8 cellular contexts compared by ENCODE assay signal in genomic region chr22:42820075-42820763, GRCh38. TPM values are rescaled to one million over a fixed set of nuclear protein-coding genes. Genes with fewer than 3 reads are reported as not detected.
DNase-seq lines count a peak whose midpoint lies in the region; ATAC-seq and TF ChIP-seq lines count a peak whose summit lies in the region.

No MANE protein-coding gene starts in this region.

- no peaks in the 10 kb centered on the region for H3K27me3 ChIP-seq in BE2C
- H3K27me3 ChIP-seq in IMR-90 (ENCODE audit: control insufficient read depth, insufficient read depth, low read length), result no peaks in the 10 kb centered on the region
- no peaks in the 10 kb centered on the region for H3K27me3 ChIP-seq in kidney epithelial cell (ENCODE audit: control insufficient read depth, insufficient read depth, low read length)

- no peak overlapping the region for H2AK9ac ChIP-seq in IMR-90 (replicated peaks; ENCODE audit: low read depth, low read length, poor library complexity)

- H3K4me3 ChIP-seq in BE2C (ENCODE audit: low read depth, low read length) (no peak overlapping the region), IMR-90 (ENCODE audit: insufficient read depth, low read depth, low read length) (no peak overlapping the region), kidney epithelial cell (ENCODE audit: low read depth, low read length) (no peak overlapping the region)

- peak; percentile 79 for TF ChIP-seq RAD21 in IMR-90 (IDR thresholded peaks at IDR 0.05; ENCODE audit: low read length)

- no peak overlapping the region for H2BK15ac ChIP-seq in IMR-90 (ENCODE audit: low read depth, low read length)

- H3K4ac ChIP-seq in IMR-90 (ENCODE audit: low read depth, low read length), result no peak overlapping the region

- no peak overlapping the region; the same call in 1 of the 2 replicates for H3K9ac ChIP-seq in IMR-90 (ENCODE audit: low read depth, low read length)

- BruUV-seq in IMR-90 (replicated peaks; lab: Mats Ljungman, UMichigan), result no TSS peak

- H4K8ac ChIP-seq in IMR-90 (ENCODE audit: low read depth in 2 of 2, low read length in 2 of 2), result no peak overlapping the region

- POLR2A ChIA-PET in IMR-90 (lab: Charles Lee; ENCODE audit: unreplicated experiment), result interaction anchor here (1.0 kb wide), 2 partner anchors 37 to 204 kb away, joined by 3 to 6 read pairs; partner anchors contain the start of gene ARFGAP3

- peak overlapping the region; percentile 51 for H2BK5ac ChIP-seq in IMR-90 (ENCODE audit: low read depth, low read length, poor library complexity, severe bottlenecking)

- peaks cover 17% of the 10 kb centered on the region for H4K20me1 ChIP-seq in IMR-90 (ENCODE audit: insufficient read depth, low read length)

- intact Hi-C loops in IMR-90 (cut with micrococcal nuclease), result loop anchor here (1.0 kb wide), 4 partner anchors 40 to 204 kb away; no protein-coding TSS in a partner anchor

- peak overlapping the region; percentile 13; the same call in 1 of the 2 replicates for H3K56ac ChIP-seq in IMR-90 (ENCODE audit: extremely low read depth, insufficient read depth, low read length)

- no peak overlapping the region for H3K27ac ChIP-seq in IMR-90 (ENCODE audit: insufficient read depth, low read length)

- no peak for TF ChIP-seq POLR2A in IMR-90 (IDR thresholded peaks at IDR 0.05; ENCODE audit: low read depth, low read length)

- H2AFZ ChIP-seq in IMR-90 (replicated peaks; ENCODE audit: low read length, poor library complexity), result no peak overlapping the region

- CTCF ChIA-PET in IMR-90 (lab: Yijun Ruan, JAX), result interaction anchor here (0.6 to 1.8 kb wide), 13 partner anchors 9 to 279 kb away, joined by 3 to 8 read pairs (median 4); no protein-coding TSS in a partner anchor

- 0 out of 2 replicates have a peak overlapping the region, but pooled peaks have one; percentile 45 for H2AK5ac ChIP-seq in IMR-90 (ENCODE audit: low read depth, low read length)

- TF ChIP-seq CTCF in BE2C (IDR thresholded peaks at IDR 0.05; ENCODE audit: low read depth, low read length), result peak; percentile 67
- TF ChIP-seq CTCF in IMR-90 (conservative IDR thresholded peaks at IDR 0.05; ENCODE audit: low read depth, low read length), result peak; percentile 86
- TF ChIP-seq CTCF in kidney epithelial cell (IDR thresholded peaks at IDR 0.05; ENCODE audit: insufficient read depth, low read length, poor library complexity, severe bottlenecking), result peak; percentile 48

- no peaks in the 10 kb centered on the region for H3K9me3 ChIP-seq in BE2C
- H3K9me3 ChIP-seq in IMR-90 (ENCODE audit: control insufficient read depth, insufficient read depth, low read length), result no peaks in the 10 kb centered on the region

- H3K36me3 ChIP-seq in BE2C, result no peaks in the 10 kb centered on the region
- H3K36me3 ChIP-seq in IMR-90 (ENCODE audit: control insufficient read depth, insufficient read depth, low read length), result peaks cover 33% of the 10 kb centered on the region
- H3K36me3 ChIP-seq in kidney epithelial cell (ENCODE audit: control insufficient read depth, insufficient read depth, low read length), result peaks cover 3% of the 10 kb centered on the region

- DNase-seq in BE2C (no peak), IMR-90 (peak; percentile 93), amniotic epithelial cell (ENCODE audit: low read depth) (peak; percentile 76), kidney epithelial cell (ENCODE audit: low read depth) (no peak), SHP77 treated with DMSO at 0.1 percent for 48 hours (lab: John Stamatoyannopoulos, UW) (no peak), mucosa of gallbladder (ENCODE audit: low spot score) (no peak)

- H4K91ac ChIP-seq in IMR-90 (ENCODE audit: insufficient read depth, low read depth, low read length), result no peak overlapping the region

- no peak overlapping the region for H4K5ac ChIP-seq in IMR-90 (ENCODE audit: low read depth, low read length)

- H3K18ac ChIP-seq in IMR-90 (ENCODE audit: low read depth, low read length), result no peak overlapping the region

- H3K79me1 ChIP-seq in IMR-90 (ENCODE audit: low read depth in 1 of 2, low read length in 2 of 2), result peaks cover 12 to 49% of the 10 kb centered on the region in 2 experiments; a peak in 3 of 4 replicates

- no peak overlapping the region for H3K23ac ChIP-seq in IMR-90 (ENCODE audit: low read depth, low read length)

- no peak overlapping the region for H3K14ac ChIP-seq in IMR-90 (replicated peaks; ENCODE audit: low read depth, low read length)

- dilution Hi-C loops in IMR-90 (cut with HindIII; ENCODE audit: low sequenced_read_pairs, unreplicated experiment), result no loop called here

- ATAC-seq in IMR-90 (ENCODE audit: low read depth) (peak; percentile 80), GM18907 (IDR thresholded peaks at IDR 0.05; ENCODE audit: unreplicated experiment) (no peak), GM19397 (IDR thresholded peaks at IDR 0.05; ENCODE audit: unreplicated experiment) (no peak)

- H3K4me1 ChIP-seq in BE2C, result no peaks in the 10 kb centered on the region
- peaks cover 10% of the 10 kb centered on the region for H3K4me1 ChIP-seq in IMR-90 (ENCODE audit: control insufficient read depth, insufficient read depth, low read length)

- H2BK120ac ChIP-seq in IMR-90 (ENCODE audit: low read depth, low read length), result no peak overlapping the region; the same call in 1 of the 2 replicates

- H3K4me2 ChIP-seq in IMR-90 (ENCODE audit: low read depth, low read length), result peak overlapping the region; percentile 41

- H2BK20ac ChIP-seq in IMR-90 (ENCODE audit: low read depth, low read length), result no peak overlapping the region

- in situ Hi-C loops in IMR-90 (cut with MboI; ENCODE audit: low sequenced_read_pairs), result no loop called here

- peaks cover 4% of the 10 kb centered on the region; the same call in 1 of the 2 replicates for H3K9me1 ChIP-seq in IMR-90 (ENCODE audit: insufficient read depth, low read length)

- WGBS in IMR-90 (ENCODE audit: extremely low coverage in 2 of 2, insufficient read length in 1 of 2), 2 experiments, result 50% methylated on average over 4 of the region's 9 CpGs; no CpG with 5 or more reads in 1 of the 2 experiments

TF ChIP-seq in IMR-90, 13 proteins besides CTCF, POLR2A, EP300 and RAD21:
- TF ChIP-seq SMC3 (IDR thresholded peaks at IDR 0.05; ENCODE audit: low read depth, low read length) (peak; percentile 57), MAFK (IDR thresholded peaks at IDR 0.05; ENCODE audit: low read depth, low read length) (peak; percentile 62), RFX5 (IDR thresholded peaks at IDR 0.05; ENCODE audit: low read depth, low read length) (no peak)

RNA-seq across cellular contexts. Expression of gene ARFGAP3, which starts 36.9 kb away (rescaled TPM):
- 14.9 TPM for polyA plus RNA-seq in BE2C (2012; ENCODE audit: insufficient read depth, insufficient read length, low read depth)
- total RNA-seq in IMR-90 (2012; rRNA removed) (70.1 and 88.0 TPM in 2 replicates), kidney epithelial cell (58.7 and 62.0 TPM in 2 replicates), mucosa of gallbladder (49.8 TPM)
- 46.5 and 50.0 TPM in 2 replicates for polyA plus RNA-seq in IMR-90 (2012; rRNA removed)
- 20.1 and 23.0 TPM in 2 replicates for polyA plus RNA-seq in IMR-90 (2012; cell fraction: cytosol; rRNA removed)
- polyA plus RNA-seq in IMR-90 (2012; cell fraction: nucleus; rRNA removed; ENCODE audit: low replicate concordance), result 20.9 and 47.6 TPM in 2 replicates

Comparison
In these comparisons a context has a peak if more than half of its experiments do, and no peak if none do; other contexts are left out.
1. DNase-seq: peak in IMR-90 (single experiment) and amniotic epithelial cell (single experiment); none in BE2C (single experiment), kidney epithelial cell (single experiment), SHP77 treated with DMSO at 0.1 percent for 48 hours (single experiment) and mucosa of gallbladder (single experiment).
2. Peak in every context shown above with its lines, with median percentiles within 50 percentile points of each other: CTCF ChIP-seq.